Comparison of ENCODE assay signal across 9 cellular contexts in genomic region chr16:84687715-84688114, GRCh38. TPM values are rescaled to one million over a fixed set of nuclear protein-coding genes. Genes with fewer than 3 reads are reported as not detected.
DNase-seq lines count a peak whose midpoint lies in the region; ATAC-seq and TF ChIP-seq lines count a peak whose summit lies in the region.
"Had no signal": no experiment of that assay in that cellular context is flagged by ENCODE, and none has a peak within 500 bp of the region (broad histone marks: within the 10 kb centered on the region; RNA-seq: fewer than 3 reads in every experiment).

No MANE protein-coding gene starts in this region.

- no peaks in the 10 kb centered on the region for H3K4me1 Mint-ChIP-seq in effector memory CD8-positive, alpha-beta T cell (ENCODE audit: low read depth in 2 of 2)

- no peak for TF ChIP-seq CTCF in fibroblast of lung (conservative IDR thresholded peaks at IDR 0.05 in 1 of 2, IDR thresholded peaks at IDR 0.05 in 1 of 2; ENCODE audit: low read depth in 1 of 2, low read length in 2 of 2)

- H2AFZ ChIP-seq in fibroblast of lung (ENCODE audit: low read length), result peak overlapping the region; percentile 31

- H3K27ac Mint-ChIP-seq in effector memory CD8-positive, alpha-beta T cell, result no peak overlapping the region

- peaks cover 8% of the 10 kb centered on the region for H3K4me1 ChIP-seq in fibroblast of lung (ENCODE audit: control insufficient read depth, extremely low read depth, insufficient read depth, low read length)

- H3K27ac ChIP-seq in fibroblast of lung (ENCODE audit: insufficient read depth, low read length), result peak overlapping the region; percentile 60

- H3K9me3 ChIP-seq in fibroblast of lung (ENCODE audit: control insufficient read depth, insufficient read depth, low read depth, low read length), result no peaks in the 10 kb centered on the region

- no peak overlapping the region for H3K4me3 ChIP-seq in fibroblast of lung (replicated peaks in 1 of 4; ENCODE audit: control extremely low read depth in 1 of 4, insufficient read depth in 1 of 4, low read depth in 3 of 4, low read length in 4 of 4)

- peak; percentile 80 for ATAC-seq in GM19395 (IDR thresholded peaks at IDR 0.05; ENCODE audit: unreplicated experiment)
- ATAC-seq in effector memory CD8-positive, alpha-beta T cell (replicated peaks), result no peak

- no peaks in the 10 kb centered on the region for H3K79me2 ChIP-seq in fibroblast of lung (ENCODE audit: control insufficient read depth, insufficient read depth, low read length)

- DNase-seq in AG20443 (ENCODE audit: low spot score), result peak; percentile 79
- DNase-seq in fibroblast of lung (ENCODE audit: low read depth in 2 of 2), result peak; percentile 90 to 94
- DNase-seq in NCI-H69 (lab: John Stamatoyannopoulos, UW), result no peak
- no peak for DNase-seq in effector memory CD8-positive, alpha-beta T cell
- DNase-seq in hypothalamus (lab: John Stamatoyannopoulos, UW), result no peak
- DNase-seq in NCI-H510A (lab: John Stamatoyannopoulos, UW), result no peak
- DNase-seq: activated CD4-positive, CD25-positive, alpha-beta regulatory T cell treated with anti-CD3 and anti-CD28 coated beads, Interleukin-2, amount 50 U/mL, for 72 hours had no signal

- peaks cover 36 to 47% of the 10 kb centered on the region in 2 donors for H3K27me3 Mint-ChIP-seq in effector memory CD8-positive, alpha-beta T cell

- no peak for TF ChIP-seq EP300 in Ishikawa (IDR thresholded peaks at IDR 0.05; ENCODE audit: borderline replicate concordance)

- peak overlapping the region; percentile 2 for H3K4me2 ChIP-seq in fibroblast of lung (ENCODE audit: extremely low read depth, insufficient read depth, low read length)

- no peaks in the 10 kb centered on the region for H4K20me1 ChIP-seq in fibroblast of lung (ENCODE audit: control insufficient read depth, extremely low read depth, insufficient read depth, low read length)

- H3K36me3 Mint-ChIP-seq in effector memory CD8-positive, alpha-beta T cell (ENCODE audit: insufficient read depth), result no peaks in the 10 kb centered on the region

- H3K27me3 ChIP-seq in fibroblast of lung (ENCODE audit: control insufficient read depth, insufficient read depth, low read length), result no peaks in the 10 kb centered on the region

- no peaks in the 10 kb centered on the region for H3K36me3 ChIP-seq in fibroblast of lung (ENCODE audit: control insufficient read depth, insufficient read depth, low read length)

- no peaks in the 10 kb centered on the region for H3K9me3 Mint-ChIP-seq in effector memory CD8-positive, alpha-beta T cell

- no peak overlapping the region for H3K4me3 Mint-ChIP-seq in effector memory CD8-positive, alpha-beta T cell

- no peak overlapping the region for H3K9ac ChIP-seq in fibroblast of lung (ENCODE audit: insufficient read depth, low read length)

- no peak for TF ChIP-seq RAD21 in Ishikawa (IDR thresholded peaks at IDR 0.05; ENCODE audit: low read depth)

TF ChIP-seq in Ishikawa, 13 proteins besides CTCF, POLR2A, EP300 and RAD21:
- TF ChIP-seq TEAD4 (IDR thresholded peaks at IDR 0.05) (no peak), CEBPB (IDR thresholded peaks at IDR 0.05) (no peak), ZBTB7A (IDR thresholded peaks at IDR 0.05; ENCODE audit: low read depth) (no peak), YY1 (IDR thresholded peaks at IDR 0.05; ENCODE audit: low read depth) (no peak), CREB1 (IDR thresholded peaks at IDR 0.05; ENCODE audit: low read depth) (no peak), TCF12 (IDR thresholded peaks at IDR 0.05; ENCODE audit: low read depth) (no peak; the same call in 1 of the 2 replicates), FOXM1 (IDR thresholded peaks at IDR 0.05; ENCODE audit: borderline replicate concordance, low read depth) (no peak), MAX (IDR thresholded peaks at IDR 0.05) (peak; percentile 33; the same call in 1 of the 2 replicates)
- TF ChIP-seq, protein P1, sequence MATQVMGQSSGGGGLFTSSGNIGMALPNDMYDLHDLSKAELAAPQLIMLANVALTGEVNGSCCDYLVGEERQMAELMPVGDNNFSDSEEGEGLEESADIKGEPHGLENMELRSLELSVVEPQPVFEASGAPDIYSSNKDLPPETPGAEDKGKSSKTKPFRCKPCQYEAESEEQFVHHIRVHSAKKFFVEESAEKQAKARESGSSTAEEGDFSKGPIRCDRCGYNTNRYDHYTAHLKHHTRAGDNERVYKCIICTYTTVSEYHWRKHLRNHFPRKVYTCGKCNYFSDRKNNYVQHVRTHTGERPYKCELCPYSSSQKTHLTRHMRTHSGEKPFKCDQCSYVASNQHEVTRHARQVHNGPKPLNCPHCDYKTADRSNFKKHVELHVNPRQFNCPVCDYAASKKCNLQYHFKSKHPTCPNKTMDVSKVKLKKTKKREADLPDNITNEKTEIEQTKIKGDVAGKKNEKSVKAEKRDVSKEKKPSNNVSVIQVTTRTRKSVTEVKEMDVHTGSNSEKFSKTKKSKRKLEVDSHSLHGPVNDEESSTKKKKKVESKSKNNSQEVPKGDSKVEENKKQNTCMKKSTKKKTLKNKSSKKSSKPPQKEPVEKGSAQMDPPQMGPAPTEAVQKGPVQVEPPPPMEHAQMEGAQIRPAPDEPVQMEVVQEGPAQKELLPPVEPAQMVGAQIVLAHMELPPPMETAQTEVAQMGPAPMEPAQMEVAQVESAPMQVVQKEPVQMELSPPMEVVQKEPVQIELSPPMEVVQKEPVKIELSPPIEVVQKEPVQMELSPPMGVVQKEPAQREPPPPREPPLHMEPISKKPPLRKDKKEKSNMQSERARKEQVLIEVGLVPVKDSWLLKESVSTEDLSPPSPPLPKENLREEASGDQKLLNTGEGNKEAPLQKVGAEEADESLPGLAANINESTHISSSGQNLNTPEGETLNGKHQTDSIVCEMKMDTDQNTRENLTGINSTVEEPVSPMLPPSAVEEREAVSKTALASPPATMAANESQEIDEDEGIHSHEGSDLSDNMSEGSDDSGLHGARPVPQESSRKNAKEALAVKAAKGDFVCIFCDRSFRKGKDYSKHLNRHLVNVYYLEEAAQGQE (IDR thresholded peaks at IDR 0.05; ENCODE audit: low read depth), result no peak
- TF ChIP-seq, protein P2, sequence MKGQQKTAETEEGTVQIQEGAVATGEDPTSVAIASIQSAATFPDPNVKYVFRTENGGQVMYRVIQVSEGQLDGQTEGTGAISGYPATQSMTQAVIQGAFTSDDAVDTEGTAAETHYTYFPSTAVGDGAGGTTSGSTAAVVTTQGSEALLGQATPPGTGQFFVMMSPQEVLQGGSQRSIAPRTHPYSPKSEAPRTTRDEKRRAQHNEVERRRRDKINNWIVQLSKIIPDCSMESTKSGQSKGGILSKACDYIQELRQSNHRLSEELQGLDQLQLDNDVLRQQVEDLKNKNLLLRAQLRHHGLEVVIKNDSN (IDR thresholded peaks at IDR 0.05), result 0 out of 2 replicates have a peak, but pooled peaks have one; percentile 12

RNA-seq across cellular contexts. Expression of gene USP10, which starts 12.1 kb away (rescaled TPM):
- 31.8 and 48.6 TPM in 2 replicates for total RNA-seq in fibroblast of lung
- polyA plus RNA-seq in fibroblast of lung, result 59.1 and 70.2 TPM in 2 replicates
- polyA plus RNA-seq in fibroblast of lung (2012), result 62.9 and 68.5 TPM in 2 replicates
- polyA minus RNA-seq in fibroblast of lung (ENCODE audit: low replicate concordance), result 261 and 483 TPM in 2 replicates

RNA-seq across cellular contexts. Expression of gene KLHL36, which starts 39.4 kb away (rescaled TPM):
- 71.9 and 83.1 TPM in 2 replicates for total RNA-seq in fibroblast of lung
- polyA plus RNA-seq in fibroblast of lung, result 26.6 and 29.7 TPM in 2 replicates
- polyA plus RNA-seq in fibroblast of lung (2012), result 26.5 and 26.7 TPM in 2 replicates
- 65.6 and 66.2 TPM in 2 replicates for polyA minus RNA-seq in fibroblast of lung (ENCODE audit: low replicate concordance)

Comparison
In these comparisons a context has a peak if more than half of its experiments do, and no peak if none do; other contexts are left out.
1. DNase-seq: peak in AG20443 (single experiment) and fibroblast of lung (2 of 2); none in NCI-H69 (single experiment), effector memory CD8-positive, alpha-beta T cell (0 of 3), hypothalamus (0 of 51) and NCI-H510A (single experiment).